In genomic region chr6:53054532-53054931, GRCh38 we compare ENCODE assay signal across 32 cellular contexts.
"Had no signal": no experiment of that assay in that cellular context is flagged by ENCODE, and none has a peak within 500 bp of the region (broad histone marks: within the 10 kb centered on the region; RNA-seq: fewer than 3 reads in every experiment).

No MANE protein-coding gene starts in this region.

- H3K27me3 Mint-ChIP-seq: activated CD4-positive, alpha-beta memory T cell treated with anti-CD3 and anti-CD28 coated beads, Interleukin-2, amount 10 ng/mL, durations not matched to agents 7 days and 5 days; activated CD8-positive, alpha-beta memory T cell treated with anti-CD3 and anti-CD28 coated beads, Interleukin-2, amount 10 ng/mL, durations not matched to agents 7 days and 5 days; activated naive CD4-positive, alpha-beta T cell treated with anti-CD3 and anti-CD28 coated beads, Interleukin-2, amount 10 ng/mL, durations not matched to agents 7 days and 5 days; activated naive CD8-positive, alpha-beta T cell; activated naive CD8-positive, alpha-beta T cell treated with anti-CD3 and anti-CD28 coated beads, Interleukin-2, amount 50 U/mL, for 24 hours had no signal

- H3K4me3 Mint-ChIP-seq: activated CD4-positive, alpha-beta memory T cell treated with anti-CD3 and anti-CD28 coated beads, Interleukin-2, amount 10 ng/mL, durations not matched to agents 7 days and 5 days; activated CD8-positive, alpha-beta memory T cell treated with anti-CD3 and anti-CD28 coated beads, Interleukin-2, amount 10 ng/mL, durations not matched to agents 7 days and 5 days; activated naive CD4-positive, alpha-beta T cell treated with anti-CD3 and anti-CD28 coated beads, Interleukin-2, amount 10 ng/mL, durations not matched to agents 7 days and 5 days; activated naive CD8-positive, alpha-beta T cell; activated naive CD8-positive, alpha-beta T cell treated with anti-CD3 and anti-CD28 coated beads, Interleukin-2, amount 50 U/mL, for 24 hours had no signal

- H3K27me3 ChIP-seq: brain microvascular endothelial cell, MG63, SJCRH30 had no signal

- DNase-seq: activated CD4-positive, alpha-beta memory T cell treated with anti-CD3 and anti-CD28 coated beads, Interleukin-2, amount 10 ng/mL, durations not matched to agents 7 days and 5 days; activated CD4-positive, alpha-beta T cell treated with anti-CD3 and anti-CD28 coated beads for 1 hour; activated CD4-positive, alpha-beta T cell treated with anti-CD3 and anti-CD28 coated beads for 48 hours; activated CD4-positive, CD25-positive, alpha-beta regulatory T cell; activated CD8-positive, alpha-beta memory T cell treated with anti-CD3 and anti-CD28 coated beads for 24 hours; activated CD8-positive, alpha-beta memory T cell treated with anti-CD3 and anti-CD28 coated beads, Interleukin-2, amount 10 ng/mL, durations not matched to agents 7 days and 5 days; activated CD8-positive, alpha-beta memory T cell treated with anti-CD3 and anti-CD28 coated beads, Interleukin-2, amount 50 U/mL, for 48 hours; activated effector memory CD4-positive, alpha-beta T cell treated with Interleukin-2 at 50 U/mL for 16 hours; activated naive CD4-positive, alpha-beta T cell treated with anti-CD3 and anti-CD28 coated beads, Interleukin-2, amount 10 ng/mL, durations not matched to agents 7 days and 5 days; activated naive CD8-positive, alpha-beta T cell treated with anti-CD3 and anti-CD28 coated beads, Interleukin-2, amount 50 U/mL, for 24 hours; activated T-cell treated with anti-CD3 and anti-CD28 coated beads, Interleukin-2, amount 50 U/mL, for 48 hours; amniotic stem cell; aorta; brain microvascular endothelial cell; central memory CD4-positive, alpha-beta T cell; Kasumi-1; KBM-7; MG63; NCI-H1048; NCI-H1105 treated with DMSO at 0.1 percent for 48 hours; NCI-H1436; NCI-H1694; NCI-H1930; NCI-H345; NCI-H524 treated with DMSO at 0.1 percent for 48 hours; SHP77; SJCRH30; T1000; WERI-Rb-1 had no signal

- H3K27ac ChIP-seq: brain microvascular endothelial cell, SJCRH30, SK-N-MC, WERI-Rb-1 had no signal

- H3K4me3 ChIP-seq: MG63, SJCRH30, SK-N-MC had no signal

- H3K9me3 ChIP-seq: MG63, SJCRH30 had no signal

- H3K36me3 ChIP-seq: brain microvascular endothelial cell, MG63, SJCRH30 had no signal

- H3K9me3 Mint-ChIP-seq: activated CD4-positive, alpha-beta memory T cell treated with anti-CD3 and anti-CD28 coated beads, Interleukin-2, amount 10 ng/mL, durations not matched to agents 7 days and 5 days; activated naive CD4-positive, alpha-beta T cell treated with anti-CD3 and anti-CD28 coated beads, Interleukin-2, amount 10 ng/mL, durations not matched to agents 7 days and 5 days; activated naive CD8-positive, alpha-beta T cell treated with anti-CD3 and anti-CD28 coated beads, Interleukin-2, amount 50 U/mL, for 24 hours had no signal

- H3K4me1 ChIP-seq: SJCRH30 had no signal

- ATAC-seq: activated CD8-positive, alpha-beta memory T cell treated with anti-CD3 and anti-CD28 coated beads, Interleukin-2, amount 10 ng/mL, durations not matched to agents 7 days and 5 days; activated naive CD8-positive, alpha-beta T cell treated with anti-CD3 and anti-CD28 coated beads, Interleukin-2, amount 50 U/mL, for 24 hours; Panc1 had no signal

- H3K27ac Mint-ChIP-seq: activated CD4-positive, alpha-beta memory T cell treated with anti-CD3 and anti-CD28 coated beads, Interleukin-2, amount 10 ng/mL, durations not matched to agents 7 days and 5 days; activated CD8-positive, alpha-beta memory T cell treated with anti-CD3 and anti-CD28 coated beads, Interleukin-2, amount 10 ng/mL, durations not matched to agents 7 days and 5 days; activated naive CD4-positive, alpha-beta T cell treated with anti-CD3 and anti-CD28 coated beads, Interleukin-2, amount 10 ng/mL, durations not matched to agents 7 days and 5 days; activated naive CD8-positive, alpha-beta T cell; activated naive CD8-positive, alpha-beta T cell treated with anti-CD3 and anti-CD28 coated beads, Interleukin-2, amount 50 U/mL, for 24 hours had no signal
